In the genomic region with DNA sequence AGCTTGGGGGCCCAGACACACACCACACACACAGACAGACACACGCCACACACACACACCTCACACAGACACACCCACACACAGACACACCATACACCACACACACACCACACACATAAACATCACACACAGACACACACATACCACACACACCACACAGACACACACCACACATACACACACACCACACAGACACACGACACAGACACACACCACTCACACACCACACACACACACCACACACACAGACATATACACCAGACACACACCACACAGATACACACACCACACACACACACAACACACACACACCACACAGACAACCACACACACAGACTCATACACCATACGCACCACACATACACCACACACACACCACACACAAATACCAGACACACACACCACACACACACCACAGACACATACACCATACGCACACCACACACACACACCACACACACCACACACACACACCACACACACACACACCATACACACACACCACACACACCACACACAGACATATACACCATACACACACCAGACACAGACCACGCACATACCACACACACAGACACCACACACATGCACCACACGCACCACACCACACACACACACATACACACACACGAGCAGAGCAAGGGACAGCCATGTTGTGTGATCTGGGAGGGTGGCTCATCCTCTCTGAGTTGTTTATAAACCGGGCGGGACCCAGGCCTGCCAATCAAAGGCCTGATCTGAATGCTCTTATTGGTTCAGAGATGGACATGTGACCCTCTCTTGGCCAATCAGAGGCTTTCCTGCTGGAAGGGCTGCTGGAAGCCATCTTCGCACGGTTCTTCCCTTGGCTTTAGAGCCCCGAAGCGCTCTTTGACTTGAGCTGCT, we compare ENCODE assay signal across 8 cellular contexts.
DNase-seq lines count a peak whose midpoint lies in the region; ATAC-seq lines count a peak whose summit lies in the region.

No MANE protein-coding gene starts in this region.

- CTCF ChIA-PET in activated naive CD4-positive, alpha-beta T cell treated with anti-CD3 and anti-CD28 coated beads for 36 hours (lab: Charles Lee) = no interaction called here

- no peak overlapping the region for H3K27ac Mint-ChIP-seq in activated naive CD4-positive, alpha-beta T cell treated with anti-CD3 and anti-CD28 coated beads for 36 hours
- H3K27ac Mint-ChIP-seq in naive B cell = peak overlapping the region in 3 of 6 donors; percentile 8 to 95 (median 37)

- ATAC-seq in left cardiac atrium = peak in 1 of 2 donors; percentile 11
- ATAC-seq in left ventricle myocardium superior = no peak
- no peak for ATAC-seq in naive B cell (ENCODE audit: low read depth in 2 of 2)
- no peak for ATAC-seq in esophagus mucosa

- H3K27me3 Mint-ChIP-seq in activated naive CD4-positive, alpha-beta T cell treated with anti-CD3 and anti-CD28 coated beads for 36 hours (ENCODE audit: low read depth) = peaks cover 23% of the 10 kb centered on the region
- H3K27me3 Mint-ChIP-seq in naive B cell = peaks cover 15 to 37% (median 28%) of the 10 kb centered on the region in 3 donors

- no peaks in the 10 kb centered on the region for H3K9me3 Mint-ChIP-seq in activated naive CD4-positive, alpha-beta T cell treated with anti-CD3 and anti-CD28 coated beads for 36 hours
- H3K9me3 Mint-ChIP-seq in naive B cell = no peaks in the 10 kb centered on the region

- peaks cover 9% of the 10 kb centered on the region for H3K4me1 Mint-ChIP-seq in activated naive CD4-positive, alpha-beta T cell treated with anti-CD3 and anti-CD28 coated beads for 36 hours (ENCODE audit: low read depth)
- peaks cover 16 to 24% (median 19%) of the 10 kb centered on the region in 3 donors for H3K4me1 Mint-ChIP-seq in naive B cell

- no peaks in the 10 kb centered on the region for H3K36me3 Mint-ChIP-seq in activated naive CD4-positive, alpha-beta T cell treated with anti-CD3 and anti-CD28 coated beads for 36 hours (ENCODE audit: low read depth)
- H3K36me3 Mint-ChIP-seq in naive B cell = no peaks in the 10 kb centered on the region

- intact Hi-C loops in left cardiac atrium (cut with DNase I) = loop anchor here (2.0 to 10.0 kb wide), 3 partner anchors 215 to 825 kb away; no protein-coding TSS in a partner anchor
- intact Hi-C loops in left ventricle myocardium superior (cut with micrococcal nuclease) = no loop called here
- intact Hi-C loops in activated naive CD4-positive, alpha-beta T cell treated with anti-CD3 and anti-CD28 coated beads for 36 hours (cut with micrococcal nuclease) = loop anchor here (2.0 to 5.0 kb wide), 3 partner anchors 819 to 1082 kb away; no protein-coding TSS in a partner anchor

- DNase-seq in left cardiac atrium = peak; percentile 54
- no peak for DNase-seq in left ventricle myocardium superior
- DNase-seq in NCI-H2171 treated with DMSO at 0.1 percent for 48 hours (lab: John Stamatoyannopoulos, UW) = peak; percentile 73
- peak; percentile 43 for DNase-seq in activated naive CD4-positive, alpha-beta T cell treated with anti-CD3 and anti-CD28 coated beads for 36 hours
- DNase-seq in naive B cell = no peak
- DNase-seq in DMS79 treated with DMSO at 0.1 percent for 48 hours (lab: John Stamatoyannopoulos, UW) = no peak
- no peak for DNase-seq in amniotic stem cell (lab: John Stamatoyannopoulos, UW)

- peak overlapping the region; percentile 2 for H3K4me3 Mint-ChIP-seq in activated naive CD4-positive, alpha-beta T cell treated with anti-CD3 and anti-CD28 coated beads for 36 hours
- H3K4me3 Mint-ChIP-seq in naive B cell = peak overlapping the region; percentile 9 to 92 (median 80)

Comparison
In these comparisons a context has a peak if more than half of its experiments do, and no peak if none do; other contexts are left out.
1. DNase-seq: peak in left cardiac atrium (single experiment), NCI-H2171 treated with DMSO at 0.1 percent for 48 hours (single experiment) and activated naive CD4-positive, alpha-beta T cell treated with anti-CD3 and anti-CD28 coated beads for 36 hours (single experiment); none in left ventricle myocardium superior (single experiment), naive B cell (single experiment), DMS79 treated with DMSO at 0.1 percent for 48 hours (single experiment) and amniotic stem cell (single experiment).